Comparison of ENCODE assay signal across 20 cellular contexts in genomic region chr2:15189236-15189635, GRCh38.
A peak's percentile ranks its signal among the peaks of the same experiment; 100 is the strongest.
DNase-seq lines count a peak whose midpoint lies in the region; TF ChIP-seq lines count a peak whose summit lies in the region.
"Had no signal": no experiment of that assay in that cellular context is flagged by ENCODE, and none has a peak within 500 bp of the region (broad histone marks: within the 10 kb centered on the region; RNA-seq: fewer than 3 reads in every experiment).

No MANE protein-coding gene starts in this region.

- CTCF ChIA-PET in CD8-positive, alpha-beta memory T cell (lab: Charles Lee) = no interaction called here
- CTCF ChIA-PET in RWPE1 (lab: Yijun Ruan, JAX) = no interaction called here

- 0 out of 2 replicates have a peak, but pooled peaks have one; percentile 9 for TF ChIP-seq CTCF in OCI-LY3 (IDR thresholded peaks at IDR 0.05; ENCODE audit: low read depth, low read length)
- TF ChIP-seq CTCF in endodermal cell (conservative IDR thresholded peaks at IDR 0.05) = peak; percentile 66
- TF ChIP-seq CTCF in RWPE1 (conservative IDR thresholded peaks at IDR 0.05; ENCODE audit: low read depth) = no peak

- H3K36me3 ChIP-seq in OCI-LY3 (replicated peaks; ENCODE audit: low read depth, low read length) (no peaks in the 10 kb centered on the region), endodermal cell (ENCODE audit: control insufficient read depth, insufficient read depth, low read length) (peaks cover 3% of the 10 kb centered on the region)
- H3K36me3 ChIP-seq in CD8-positive, alpha-beta memory T cell (ENCODE audit: insufficient read depth, low read length) = peaks cover 9% of the 10 kb centered on the region

- no peaks in the 10 kb centered on the region for H3K9me3 Mint-ChIP-seq in endodermal cell
- H3K9me3 Mint-ChIP-seq in CD8-positive, alpha-beta memory T cell = no peaks in the 10 kb centered on the region
- H3K9me3 Mint-ChIP-seq: CD8-positive, alpha-beta T cell; dendritic cell treated with granulocyte-macrophage colony-stimulating factor and Interleukin-4, amounts not matched to agents 40 ng/mL and 50 ng/mL, for 4 days; T-cell had no signal

- no peaks in the 10 kb centered on the region for H3K27me3 Mint-ChIP-seq in endodermal cell (ENCODE audit: insufficient read depth)
- no peaks in the 10 kb centered on the region for H3K27me3 Mint-ChIP-seq in CD8-positive, alpha-beta memory T cell
- H3K27me3 Mint-ChIP-seq: dendritic cell treated with granulocyte-macrophage colony-stimulating factor and Interleukin-4, amounts not matched to agents 40 ng/mL and 50 ng/mL, for 4 days; T-cell had no signal

- H3K9me3 ChIP-seq in OCI-LY3 (ENCODE audit: insufficient read depth, low read length) (no peaks in the 10 kb centered on the region), endodermal cell (ENCODE audit: control insufficient read depth, low read length) (no peaks in the 10 kb centered on the region)
- no peaks in the 10 kb centered on the region for H3K9me3 ChIP-seq in CD8-positive, alpha-beta memory T cell (ENCODE audit: low read length)
- H3K9me3 ChIP-seq: ascending aorta, heart right ventricle, spleen, upper lobe of left lung had no signal

- no peak overlapping the region for H3K4me2 ChIP-seq in OCI-LY3 (ENCODE audit: low read length)

- H3K27ac ChIP-seq in OCI-LY3 (ENCODE audit: low read length) = no peak overlapping the region
- H3K27ac ChIP-seq in endodermal cell (ENCODE audit: low read depth, low read length) = no peak overlapping the region
- no peak overlapping the region for H3K27ac ChIP-seq in CD8-positive, alpha-beta memory T cell (ENCODE audit: low read depth, low read length)
- no peak overlapping the region for H3K27ac ChIP-seq in RWPE1
- H3K27ac ChIP-seq: ascending aorta, heart right ventricle, spleen, upper lobe of left lung had no signal

- H3K9ac ChIP-seq in OCI-LY3 (ENCODE audit: low read length) (no peak overlapping the region), endodermal cell (ENCODE audit: extremely low read depth, low read length, poor library complexity, severe bottlenecking) (no peak overlapping the region)

- H3K4me3 Mint-ChIP-seq in endodermal cell = no peak overlapping the region
- no peak overlapping the region for H3K4me3 Mint-ChIP-seq in CD8-positive, alpha-beta memory T cell
- H3K4me3 Mint-ChIP-seq: CD8-positive, alpha-beta T cell; dendritic cell treated with granulocyte-macrophage colony-stimulating factor and Interleukin-4, amounts not matched to agents 40 ng/mL and 50 ng/mL, for 4 days; T-cell had no signal

- POLR2A ChIA-PET in CD8-positive, alpha-beta memory T cell (lab: Charles Lee) = no interaction called here
- POLR2A ChIA-PET in RWPE1 (lab: Yijun Ruan, JAX; ENCODE audit: low non-redundant PET) = no interaction called here

- no peaks in the 10 kb centered on the region for H3K27me3 ChIP-seq in OCI-LY3 (ENCODE audit: low read depth, low read length)
- no peaks in the 10 kb centered on the region for H3K27me3 ChIP-seq in endodermal cell (ENCODE audit: control insufficient read depth, insufficient read depth, low read length, poor library complexity, severe bottlenecking)
- no peaks in the 10 kb centered on the region for H3K27me3 ChIP-seq in CD8-positive, alpha-beta memory T cell (ENCODE audit: insufficient read depth, low read length, poor library complexity, severe bottlenecking)
- H3K27me3 ChIP-seq: ascending aorta, heart right ventricle, spleen, upper lobe of left lung had no signal

- no peak overlapping the region for H2AFZ ChIP-seq in OCI-LY3 (ENCODE audit: low read depth, low read length)

- whole genome bisulfite sequencing in endodermal cell (ENCODE audit: insufficient coverage in 1 of 2, insufficient read length in 1 of 2), 2 experiments = 14 to 67% methylated on average over 1 to 2 of the region's 2 CpGs

- H3K27ac Mint-ChIP-seq in endodermal cell = no peak overlapping the region
- no peak overlapping the region for H3K27ac Mint-ChIP-seq in CD8-positive, alpha-beta memory T cell
- H3K27ac Mint-ChIP-seq: CD8-positive, alpha-beta T cell; dendritic cell treated with granulocyte-macrophage colony-stimulating factor and Interleukin-4, amounts not matched to agents 40 ng/mL and 50 ng/mL, for 4 days; T-cell had no signal

- DNase-seq in NCI-H748 (lab: John Stamatoyannopoulos, UW; ENCODE audit: unreplicated experiment) (peak; percentile 22), NCI-H748 treated with DMSO at 0.1 percent for 48 hours (lab: John Stamatoyannopoulos, UW) (no peak), endodermal cell (peak; percentile 72), stromal cell of bone marrow (ENCODE audit: low read depth) (peak; percentile 18), DMS79 treated with DMSO at 0.1 percent for 48 hours (lab: John Stamatoyannopoulos, UW) (no peak), RWPE1 (ENCODE audit: low spot score) (no peak)
- DNase-seq in CD8-positive, alpha-beta memory T cell = no peak
- DNase-seq: activated CD4-positive, CD25-positive, alpha-beta regulatory T cell; activated effector memory CD4-positive, alpha-beta T cell treated with anti-CD3 and anti-CD28 coated beads, Interleukin-2, amount 50 U/mL, for 16 hours; CD8-positive, alpha-beta T cell; heart right ventricle; Karpas-422; NCI-H1694 treated with DMSO at 0.1 percent for 48 hours; spleen; stimulated activated naive CD4-positive, alpha-beta T cell; T-cell; upper lobe of left lung had no signal

- no peak overlapping the region for H3K4me3 ChIP-seq in OCI-LY3 (ENCODE audit: low read length)
- H3K4me3 ChIP-seq in endodermal cell (ENCODE audit: low read length) = no peak overlapping the region
- no peak overlapping the region for H3K4me3 ChIP-seq in CD8-positive, alpha-beta memory T cell (ENCODE audit: low read length)
- H3K4me3 ChIP-seq: ascending aorta, heart right ventricle, spleen, upper lobe of left lung had no signal

- peaks cover 2% of the 10 kb centered on the region for H3K36me3 Mint-ChIP-seq in endodermal cell (ENCODE audit: low read depth)
- peaks cover 5 to 58% (median 25%) of the 10 kb centered on the region in 3 donors for H3K36me3 Mint-ChIP-seq in CD8-positive, alpha-beta memory T cell

- H3K4me1 ChIP-seq in OCI-LY3 (ENCODE audit: low read length) (peaks cover 8% of the 10 kb centered on the region), endodermal cell (ENCODE audit: control insufficient read depth, insufficient read depth, low read length) (peaks cover 13% of the 10 kb centered on the region)
- no peaks in the 10 kb centered on the region for H3K4me1 ChIP-seq in CD8-positive, alpha-beta memory T cell (ENCODE audit: insufficient read depth, low read length)
- H3K4me1 ChIP-seq: ascending aorta, heart right ventricle, spleen, upper lobe of left lung had no signal

- H3K79me2 ChIP-seq in OCI-LY3 (ENCODE audit: low read length) = no peaks in the 10 kb centered on the region

- peaks cover 22% of the 10 kb centered on the region for H3K4me1 Mint-ChIP-seq in endodermal cell
- H3K4me1 Mint-ChIP-seq in CD8-positive, alpha-beta memory T cell = no peaks in the 10 kb centered on the region
- H3K4me1 Mint-ChIP-seq: T-cell had no signal

- H4K20me1 ChIP-seq in OCI-LY3 (ENCODE audit: insufficient read depth, low read length) = no peaks in the 10 kb centered on the region; the same call in 1 of the 2 replicates

Comparison
In these comparisons a context has a peak if more than half of its experiments do, and no peak if none do; other contexts are left out.
1. DNase-seq: peak in NCI-H748 (single experiment), endodermal cell (single experiment) and stromal cell of bone marrow (single experiment); none in NCI-H748 treated with DMSO at 0.1 percent for 48 hours (single experiment), CD8-positive, alpha-beta memory T cell (0 of 5), DMS79 treated with DMSO at 0.1 percent for 48 hours (single experiment) and RWPE1 (single experiment).